Comparison of ENCODE assay signal across 20 cellular contexts in the genomic region with DNA sequence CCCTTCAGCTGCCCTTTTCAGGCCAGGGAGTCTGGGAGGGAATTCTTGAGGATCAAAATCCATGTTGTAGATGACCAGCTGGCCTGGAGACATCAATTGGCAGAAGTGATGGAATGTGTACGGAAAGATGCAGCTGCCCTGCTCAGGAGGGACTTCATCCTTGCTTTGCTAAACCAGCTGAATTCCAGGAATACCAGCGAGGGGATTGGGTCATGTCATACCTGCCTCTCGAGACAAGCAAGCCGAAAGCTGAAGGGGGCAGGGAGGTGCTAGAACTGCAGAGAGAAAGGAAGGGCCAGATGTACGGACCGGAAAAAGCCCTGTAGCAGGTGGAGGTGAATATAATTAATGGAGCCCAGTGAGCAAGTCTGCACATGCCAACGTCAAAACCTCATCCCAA. TPM values are rescaled to one million over a fixed set of nuclear protein-coding genes. Genes with fewer than 3 reads are reported as not detected.
"Had no signal": no experiment of that assay in that cellular context is flagged by ENCODE, and none has a peak within 500 bp of the region (broad histone marks: within the 10 kb centered on the region; RNA-seq: fewer than 3 reads in every experiment).

No MANE protein-coding gene starts in this region.

- H3K27ac ChIP-seq: ascending aorta, breast epithelium, coronary artery, neutrophil, parathyroid adenoma, sigmoid colon, tibial artery had no signal

- H3K79me2 ChIP-seq: parathyroid adenoma had no signal

- H3K4me3 ChIP-seq: ascending aorta, breast epithelium, coronary artery, sigmoid colon, tibial artery had no signal

- H3K9ac ChIP-seq: parathyroid adenoma had no signal

- DNase-seq: activated CD4-positive, alpha-beta T cell treated with anti-CD3 and anti-CD28 coated beads, Interleukin-2, amount 10 ng/mL, durations not matched to agents 7 days and 5 days; activated CD8-positive, alpha-beta memory T cell treated with anti-CD3 and anti-CD28 coated beads for 24 hours; activated gamma-delta T cell; activated T-cell treated with anti-CD3 and anti-CD28 coated beads, Interleukin-2, amount 50 U/mL, for 72 hours; immature natural killer cell; natural killer cell; sigmoid colon; stimulated activated naive CD4-positive, alpha-beta T cell treated with Interleukin-2 at 50 U/mL for 16 hours; substantia nigra; tibial artery had no signal

- H3K9me3 ChIP-seq: ascending aorta, breast epithelium, neutrophil, sigmoid colon, tibial artery had no signal

- H3K4me3 Mint-ChIP-seq: activated CD4-positive, alpha-beta T cell treated with anti-CD3 and anti-CD28 coated beads, Interleukin-2, amount 10 ng/mL, durations not matched to agents 7 days and 5 days; activated naive CD4-positive, alpha-beta T cell treated with anti-CD3 and anti-CD28 coated beads, Interleukin-2, amount 50 U/mL, for 24 hours; activated T-cell treated with anti-CD3 and anti-CD28 coated beads, Interleukin-2, amount 50 U/mL, for 72 hours; immature natural killer cell; memory B cell; natural killer cell had no signal

- H3K27me3 Mint-ChIP-seq: memory B cell had no signal

- H3K27me3 ChIP-seq: ascending aorta, breast epithelium had no signal

- FAIRE-seq: frontal cortex had no signal

- H3K9me3 Mint-ChIP-seq: activated naive CD4-positive, alpha-beta T cell treated with anti-CD3 and anti-CD28 coated beads, Interleukin-2, amount 50 U/mL, for 24 hours; activated T-cell treated with anti-CD3 and anti-CD28 coated beads, Interleukin-2, amount 50 U/mL, for 72 hours; immature natural killer cell; natural killer cell had no signal

- ATAC-seq: activated CD4-positive, CD25-positive, alpha-beta regulatory T cell treated with anti-CD3 and anti-CD28 coated beads, Interleukin-2, amount 50 U/mL, for 24 hours; activated T-cell treated with anti-CD3 and anti-CD28 coated beads, Interleukin-2, amount 50 U/mL, for 72 hours; natural killer cell had no signal

- H3K36me3 ChIP-seq: ascending aorta, breast epithelium, neutrophil, sigmoid colon, tibial artery had no signal

- H3K4me1 ChIP-seq: ascending aorta, breast epithelium, parathyroid adenoma, tibial artery had no signal

- H3K36me3 Mint-ChIP-seq: activated naive CD4-positive, alpha-beta T cell treated with anti-CD3 and anti-CD28 coated beads, Interleukin-2, amount 50 U/mL, for 24 hours; immature natural killer cell; memory B cell; natural killer cell had no signal

- H3K27ac Mint-ChIP-seq: activated CD4-positive, alpha-beta T cell treated with anti-CD3 and anti-CD28 coated beads, Interleukin-2, amount 10 ng/mL, durations not matched to agents 7 days and 5 days; activated naive CD4-positive, alpha-beta T cell treated with anti-CD3 and anti-CD28 coated beads, Interleukin-2, amount 50 U/mL, for 24 hours; activated T-cell treated with anti-CD3 and anti-CD28 coated beads, Interleukin-2, amount 50 U/mL, for 72 hours; immature natural killer cell; memory B cell; natural killer cell had no signal

- H2AFZ ChIP-seq: parathyroid adenoma had no signal

RNA-seq across cellular contexts. Expression of gene NTN1, which starts 25.6 kb away (rescaled TPM):
- total RNA-seq: T-helper 1 cell treated with Interleukin-12 subunit alpha and Interleukin-12 subunit beta and Interleukin-4 antibody, amounts not matched to agents 30 ng/mL and 1 ng/mL, for 36 hours had no signal
- polyA plus RNA-seq: immature natural killer cell had no signal
